ENCODE assay signal across 11 cellular contexts in genomic region chr20:33076662-33077398, GRCh38. TPM values are rescaled to one million over a fixed set of nuclear protein-coding genes. Genes with fewer than 3 reads are reported as not detected.
DNase-seq lines count a peak whose midpoint lies in the region; ATAC-seq lines count a peak whose summit lies in the region.
"Had no signal": no experiment of that assay in that cellular context is flagged by ENCODE, and none has a peak within 500 bp of the region (broad histone marks: within the 10 kb centered on the region; RNA-seq: fewer than 3 reads in every experiment).

No MANE protein-coding gene starts in this region.

- H3K4me3 Mint-ChIP-seq in activated naive CD4-positive, alpha-beta T cell treated with anti-CD3 and anti-CD28 coated beads, Interleukin-2, amount 10 ng/mL, durations not matched to agents 7 days and 5 days, result no peak overlapping the region
- H3K4me3 Mint-ChIP-seq in effector memory CD8-positive, alpha-beta T cell, result no peak overlapping the region
- H3K4me3 Mint-ChIP-seq: immature natural killer cell had no signal

- intact Hi-C loops in aorta (cut with DNase I), result no loop called here

- no peak overlapping the region for H3K27ac Mint-ChIP-seq in activated naive CD4-positive, alpha-beta T cell treated with anti-CD3 and anti-CD28 coated beads, Interleukin-2, amount 10 ng/mL, durations not matched to agents 7 days and 5 days
- no peak overlapping the region for H3K27ac Mint-ChIP-seq in effector memory CD8-positive, alpha-beta T cell
- H3K27ac Mint-ChIP-seq: immature natural killer cell had no signal

- no peaks in the 10 kb centered on the region for H3K9me3 Mint-ChIP-seq in activated naive CD4-positive, alpha-beta T cell treated with anti-CD3 and anti-CD28 coated beads, Interleukin-2, amount 10 ng/mL, durations not matched to agents 7 days and 5 days
- no peaks in the 10 kb centered on the region for H3K9me3 Mint-ChIP-seq in effector memory CD8-positive, alpha-beta T cell
- H3K9me3 Mint-ChIP-seq: immature natural killer cell had no signal

- CTCF ChIA-PET in activated naive CD4-positive, alpha-beta T cell treated with anti-CD3 and anti-CD28 coated beads, Interleukin-2, amount 10 ng/mL, durations not matched to agents 7 days and 5 days (lab: Charles Lee), result interaction anchor here (1.4 kb wide), 2 partner anchors 131 to 175 kb away, joined by 5 to 7 read pairs; no protein-coding TSS in a partner anchor

- no peaks in the 10 kb centered on the region for H3K9me3 ChIP-seq in aorta (ENCODE audit: control insufficient read depth, low read length)

- H3K36me3 ChIP-seq in aorta (ENCODE audit: control insufficient read depth in 1 of 2, insufficient read depth in 2 of 2, low read length in 1 of 2), result no peaks in the 10 kb centered on the region

- DNase-seq in activated naive CD4-positive, alpha-beta T cell treated with anti-CD3 and anti-CD28 coated beads, Interleukin-2, amount 10 ng/mL, durations not matched to agents 7 days and 5 days, result peak; percentile 33
- DNase-seq in activated naive CD4-positive, alpha-beta T cell treated with Interleukin-2 at 50 U/mL for 16 hours, result no peak
- DNase-seq in NCI-H524 (lab: John Stamatoyannopoulos, UW) (peak; percentile 30 to 69), superior temporal gyrus (ENCODE audit: extremely low spot score) (peak; percentile 61), AG08395 (ENCODE audit: low spot score) (no peak), aorta (no peak)
- DNase-seq in effector memory CD8-positive, alpha-beta T cell, result peak in 1 of 3 experiments; percentile 10
- no peak for DNase-seq in stimulated activated CD4-positive, alpha-beta T cell treated with anti-CD3 and anti-CD28 coated beads, Interleukin-4, amount 100 ng/mL, for 24 hours
- DNase-seq: immature natural killer cell, NCI-H1092 had no signal

- no peaks in the 10 kb centered on the region for H3K4me1 Mint-ChIP-seq in activated naive CD4-positive, alpha-beta T cell treated with anti-CD3 and anti-CD28 coated beads, Interleukin-2, amount 10 ng/mL, durations not matched to agents 7 days and 5 days
- H3K4me1 Mint-ChIP-seq in effector memory CD8-positive, alpha-beta T cell (ENCODE audit: low read depth in 2 of 2), result no peaks in the 10 kb centered on the region
- H3K4me1 Mint-ChIP-seq: immature natural killer cell had no signal

- 55% methylated on average over 6 of the region's 6 CpGs for WGBS in aorta, 2 donors

- peak; percentile 35 for ATAC-seq in effector memory CD8-positive, alpha-beta T cell (replicated peaks)
- no peak for ATAC-seq in aorta (ENCODE audit: low FRiP score)

- no peaks in the 10 kb centered on the region for H3K4me1 ChIP-seq in aorta (ENCODE audit: control insufficient read depth in 1 of 2, insufficient read depth in 2 of 2, low read length in 2 of 2)

- H3K27ac ChIP-seq in aorta (ENCODE audit: low read depth in 1 of 2, low read length in 2 of 2), result no peak overlapping the region
- H3K27ac ChIP-seq: skin epidermis had no signal

- H3K27me3 ChIP-seq in aorta (ENCODE audit: control insufficient read depth in 1 of 2, insufficient read depth in 2 of 2, low read length in 1 of 2), result no peaks in the 10 kb centered on the region

- no peak overlapping the region for H3K4me3 ChIP-seq in aorta (ENCODE audit: low read length in 2 of 2)
- H3K4me3 ChIP-seq: skin epidermis had no signal

- H3K36me3 Mint-ChIP-seq in activated naive CD4-positive, alpha-beta T cell treated with anti-CD3 and anti-CD28 coated beads, Interleukin-2, amount 10 ng/mL, durations not matched to agents 7 days and 5 days, result no peaks in the 10 kb centered on the region
- H3K36me3 Mint-ChIP-seq in effector memory CD8-positive, alpha-beta T cell (ENCODE audit: insufficient read depth), result no peaks in the 10 kb centered on the region
- H3K36me3 Mint-ChIP-seq: immature natural killer cell had no signal

- H3K27me3 Mint-ChIP-seq in activated naive CD4-positive, alpha-beta T cell treated with anti-CD3 and anti-CD28 coated beads, Interleukin-2, amount 10 ng/mL, durations not matched to agents 7 days and 5 days, result no peaks in the 10 kb centered on the region
- H3K27me3 Mint-ChIP-seq in effector memory CD8-positive, alpha-beta T cell, result peaks cover 0 to 5% of the 10 kb centered on the region in 2 donors

RNA-seq across cellular contexts. Expression of gene BPIFB4, which starts 2.6 kb away (rescaled TPM):
- not detected for total RNA-seq in aorta
- polyA plus RNA-seq in aorta, result not detected
- polyA plus RNA-seq: immature natural killer cell had no signal

RNA-seq across cellular contexts. Expression of gene BPIFB3, which starts 23.1 kb away (rescaled TPM):
- not detected for total RNA-seq in aorta
- not detected for polyA plus RNA-seq in aorta
- polyA plus RNA-seq: immature natural killer cell had no signal

RNA-seq across cellular contexts. Expression of gene BPIFB6, which starts 45.4 kb away (rescaled TPM):
- total RNA-seq in aorta, result not detected
- not detected for polyA plus RNA-seq in aorta
- polyA plus RNA-seq: immature natural killer cell had no signal

Comparison
In these comparisons a context has a peak if more than half of its experiments do, and no peak if none do; other contexts are left out.
1. DNase-seq: peak in activated naive CD4-positive, alpha-beta T cell treated with anti-CD3 and anti-CD28 coated beads, Interleukin-2, amount 10 ng/mL, durations not matched to agents 7 days and 5 days (single experiment), NCI-H524 (2 of 2) and superior temporal gyrus (single experiment); none in activated naive CD4-positive, alpha-beta T cell treated with Interleukin-2 at 50 U/mL for 16 hours (single experiment), AG08395 (single experiment), stimulated activated CD4-positive, alpha-beta T cell treated with anti-CD3 and anti-CD28 coated beads, Interleukin-4, amount 100 ng/mL, for 24 hours (single experiment) and aorta (0 of 2).